In genomic region chr1:116128669-116129068, GRCh38 we compare ENCODE assay signal across 1 cellular context.
TF ChIP-seq lines count a peak whose summit lies in the region.

No MANE protein-coding gene starts in this region.

TF ChIP-seq in GM23338, 12 proteins besides CTCF, POLR2A, EP300 and RAD21 (continued from another document):
- no peak for TF ChIP-seq ZNF462 (CRISPR knock-in tag; IDR thresholded peaks at IDR 0.05)
- no peak for TF ChIP-seq EZH2 (IDR thresholded peaks at IDR 0.05; ENCODE audit: low read depth, unreplicated experiment)
- TF ChIP-seq STAT1 (IDR thresholded peaks at IDR 0.05; ENCODE audit: unreplicated experiment): no peak
- TF ChIP-seq ZNF331 (CRISPR knock-in tag; IDR thresholded peaks at IDR 0.05; ENCODE audit: low read depth): no peak
- TF ChIP-seq EZH2phosphoT487 (IDR thresholded peaks at IDR 0.05; ENCODE audit: unreplicated experiment): no peak
- no peak for TF ChIP-seq JUNB (IDR thresholded peaks at IDR 0.05; ENCODE audit: unreplicated experiment)
